10 cellular contexts compared by ENCODE assay signal in the genomic region with DNA sequence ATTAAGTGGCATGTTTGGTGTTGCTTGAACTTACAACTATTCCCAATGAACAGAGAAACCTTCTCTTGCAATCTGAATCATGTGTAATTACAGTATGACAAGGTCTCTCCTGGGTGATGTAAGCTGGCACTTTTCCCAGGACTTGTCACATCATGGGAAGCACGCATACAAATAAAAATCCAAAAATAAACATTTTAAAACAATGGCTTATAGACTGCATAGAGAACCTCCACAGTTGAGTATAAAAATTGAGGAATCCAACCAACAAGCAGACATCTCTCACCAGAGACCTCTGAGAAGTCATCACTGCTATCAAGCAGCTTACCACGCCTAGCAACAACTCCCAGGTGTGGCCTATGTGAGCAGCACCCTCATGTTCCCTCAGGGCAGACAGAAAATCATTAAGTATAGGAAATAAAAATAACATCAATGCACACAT. TPM values are rescaled to one million over a fixed set of nuclear protein-coding genes. Genes with fewer than 3 reads are reported as not detected.
A peak's percentile ranks its signal among the peaks of the same experiment; 100 is the strongest.
DNase-seq lines count a peak whose midpoint lies in the region; ATAC-seq, FAIRE-seq and TF ChIP-seq lines count a peak whose summit lies in the region.
"Had no signal": no experiment of that assay in that cellular context is flagged by ENCODE, and none has a peak within 500 bp of the region (broad histone marks: within the 10 kb centered on the region; RNA-seq: fewer than 3 reads in every experiment).

No MANE protein-coding gene starts in this region.

- DNase-seq in GM12891 (ENCODE audit: insufficient read length, low spot score), result no peak
- peak; percentile 9 for DNase-seq in NCI-H2107 (lab: John Stamatoyannopoulos, UW)
- DNase-seq in caudate nucleus (lab: John Stamatoyannopoulos, UW), result peak in 6 of 61 donors; percentile 4 to 51 (median 30)

- no peak for ATAC-seq in GM19351 (IDR thresholded peaks at IDR 0.05; ENCODE audit: unreplicated experiment)
- no peak for ATAC-seq in GM18867 (IDR thresholded peaks at IDR 0.05; ENCODE audit: unreplicated experiment)
- no peak for ATAC-seq in GM18858 (IDR thresholded peaks at IDR 0.05; ENCODE audit: unreplicated experiment)
- no peak for ATAC-seq in HG03039 (IDR thresholded peaks at IDR 0.05; ENCODE audit: unreplicated experiment)

- peak overlapping the region; percentile 24 for H3K27ac ChIP-seq in caudate nucleus (ENCODE audit: low read depth, low read length)

- TF ChIP-seq POLR2A in GM12891 (IDR thresholded peaks at IDR 0.05; ENCODE audit: low read depth, low read length), result no peak

- peaks cover 24% of the 10 kb centered on the region for H3K4me1 ChIP-seq in neuron (ENCODE audit: insufficient read depth, low read length)

- peak overlapping the region; percentile 66 for H3K4me3 ChIP-seq in neuron (ENCODE audit: low read length)

- no peak overlapping the region for H2AFZ ChIP-seq in neuron (ENCODE audit: low read depth, low read length)

- no peaks in the 10 kb centered on the region for H3K9me3 ChIP-seq in neuron (ENCODE audit: low read length)

- no peaks in the 10 kb centered on the region for H3K27me3 ChIP-seq in neuron (ENCODE audit: insufficient read depth, low read length)

- peaks cover 2% of the 10 kb centered on the region for H3K36me3 ChIP-seq in neuron (ENCODE audit: insufficient read depth, low read length)

- peak; percentile 45 for FAIRE-seq in GM12891 (lab: Jason Lieb, UNC)
- FAIRE-seq: HTR-8/SVneo, TTC549 had no signal

TF ChIP-seq in GM12891, 5 proteins besides CTCF, POLR2A, EP300 and RAD21:
- TF ChIP-seq TAF1 (IDR thresholded peaks at IDR 0.05; ENCODE audit: low read depth, low read length) (no peak), POU2F2 (IDR thresholded peaks at IDR 0.05; ENCODE audit: low read depth, low read length) (no peak), POLR2AphosphoS5 (IDR thresholded peaks at IDR 0.05; ENCODE audit: low read depth, low read length) (no peak), PAX5 (IDR thresholded peaks at IDR 0.05; ENCODE audit: insufficient read depth, low read length, severe bottlenecking) (no peak), SPI1 (IDR thresholded peaks at IDR 0.05; ENCODE audit: low read depth, low read length) (no peak)

RNA-seq across cellular contexts. Expression of a gene that starts 3.9 kb away (rescaled TPM):
- 34.2 TPM for polyA plus RNA-seq in GM12891 (2012; ENCODE audit: low read depth, missing spikeins)
